In the genomic region with DNA sequence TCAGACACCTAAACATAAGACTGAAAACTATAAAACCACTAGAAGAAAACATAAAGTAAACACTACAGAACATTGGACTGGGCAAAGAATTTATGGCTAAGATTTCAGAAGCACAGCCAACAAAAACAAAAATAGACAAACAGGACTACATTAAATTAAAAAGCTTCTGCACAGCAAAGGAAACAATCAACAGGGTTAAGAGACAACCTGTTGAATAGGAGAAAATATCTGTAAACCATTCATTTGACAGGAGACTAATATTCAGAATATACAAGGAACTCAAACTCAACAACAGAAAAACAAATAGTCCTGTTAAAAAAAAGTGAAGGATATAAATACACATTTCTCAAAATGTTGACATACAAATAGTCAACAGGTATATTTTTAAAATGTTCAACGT, we compare ENCODE assay signal across 25 cellular contexts.
"Had no signal": no experiment of that assay in that cellular context is flagged by ENCODE, and none has a peak within 500 bp of the region (broad histone marks: within the 10 kb centered on the region; RNA-seq: fewer than 3 reads in every experiment).

No MANE protein-coding gene starts in this region.

- H3K4me3 ChIP-seq: stomach, suprapubic skin, testis, thoracic aorta, thyroid gland, tibial artery, tibial nerve, transverse colon, upper lobe of left lung, upper lobe of right lung, uterus, vagina had no signal

- H3K36me3 ChIP-seq: stomach, suprapubic skin, thoracic aorta, thyroid gland, tibial artery, tibial nerve, transverse colon, upper lobe of left lung, upper lobe of right lung, uterus, vagina had no signal

- H3K27ac ChIP-seq: stomach, suprapubic skin, testis, thoracic aorta, thyroid gland, tibial artery, tibial nerve, transverse colon, upper lobe of left lung, upper lobe of right lung, uterus, vagina had no signal

- H3K4me1 ChIP-seq: stomach, suprapubic skin, testis, thyroid gland, tibial artery, tibial nerve, transverse colon, upper lobe of left lung, upper lobe of right lung, uterus, vagina had no signal

- H3K9me3 ChIP-seq: stomach, suprapubic skin, testis, thoracic aorta, thyroid gland, tibial artery, transverse colon, upper lobe of left lung, upper lobe of right lung, uterus, vagina had no signal

- DNase-seq: stimulated activated CD4-positive, alpha-beta T cell treated with anti-CD3 and anti-CD28 coated beads, Interleukin-2, amount 100 ng/mL, for 48 hours; stimulated activated CD4-positive, alpha-beta T cell treated with anti-CD3 and anti-CD28 coated beads, Interleukin-4, amount 100 ng/mL, for 1 hour; stimulated activated CD4-positive, alpha-beta T cell treated with anti-CD3 and anti-CD28 coated beads, Interleukin-4, amount 100 ng/mL, for 4 hours; stimulated activated CD8-positive, alpha-beta memory T cell treated with anti-CD3 and anti-CD28 coated beads, Interleukin-4, amount 100 ng/mL, for 48 hours; stimulated activated naive B cell treated with anti-CD40 and anti-IgM and Interleukin-4, amounts not matched to agents 10 μg/mL and 1 μg/mL and 100 μg/mL, for 72 hours; stimulated activated naive CD4-positive, alpha-beta T cell; stimulated activated naive CD4-positive, alpha-beta T cell treated with Interleukin-2 at 50 U/mL for 16 hours; stimulated activated naive CD8-positive, alpha-beta T cell treated with anti-CD3 and anti-CD28 coated beads, Interleukin-15, amount 100 ng/mL, for 72 hours; stimulated activated naive CD8-positive, alpha-beta T cell treated with anti-CD3 and anti-CD28 coated beads, Interleukin-15, Interleukin-2, amounts not matched to agents 100 U/mL and 50 U/mL, for 24 hours; stomach; substantia nigra; testis; thyroid gland; tibial artery; transverse colon; trophoblast cell; upper lobe of left lung; upper lobe of right lung; uterus had no signal

- ATAC-seq: stimulated activated effector memory CD8-positive, alpha-beta T cell treated with anti-CD3 and anti-CD28 coated beads, Interleukin-12 subunit alpha, Interleukin-12 subunit beta, amount 100 ng/mL, for 72 hours; stimulated activated memory B cell treated with anti-CD40 and anti-IgM and Interleukin-4, amounts not matched to agents 10 μg/mL and 1 μg/mL and 100 μg/mL, for 72 hours; stimulated activated naive B cell treated with anti-CD40 and anti-IgM and Interleukin-4, amounts not matched to agents 10 μg/mL and 1 μg/mL and 100 μg/mL, for 72 hours; stimulated activated naive CD8-positive, alpha-beta T cell treated with anti-CD3 and anti-CD28 coated beads, Interleukin-15, amount 100 ng/mL, for 72 hours; stimulated activated naive CD8-positive, alpha-beta T cell treated with anti-CD3 and anti-CD28 coated beads, Interleukin-15, Interleukin-2, amounts not matched to agents 100 U/mL and 50 U/mL, for 24 hours; upper lobe of right lung had no signal
